In genomic region chr7:8597565-8597964, GRCh38 we compare ENCODE assay signal across 1 cellular context.
TF ChIP-seq lines count a peak whose summit lies in the region.

No MANE protein-coding gene starts in this region.

TF ChIP-seq in GM23338, 12 proteins besides CTCF, POLR2A, EP300 and RAD21 (continued from another document):
- no peak for TF ChIP-seq ZNF462 (CRISPR knock-in tag; IDR thresholded peaks at IDR 0.05)
